ENCODE assay signal across 8 cellular contexts in the genomic region with DNA sequence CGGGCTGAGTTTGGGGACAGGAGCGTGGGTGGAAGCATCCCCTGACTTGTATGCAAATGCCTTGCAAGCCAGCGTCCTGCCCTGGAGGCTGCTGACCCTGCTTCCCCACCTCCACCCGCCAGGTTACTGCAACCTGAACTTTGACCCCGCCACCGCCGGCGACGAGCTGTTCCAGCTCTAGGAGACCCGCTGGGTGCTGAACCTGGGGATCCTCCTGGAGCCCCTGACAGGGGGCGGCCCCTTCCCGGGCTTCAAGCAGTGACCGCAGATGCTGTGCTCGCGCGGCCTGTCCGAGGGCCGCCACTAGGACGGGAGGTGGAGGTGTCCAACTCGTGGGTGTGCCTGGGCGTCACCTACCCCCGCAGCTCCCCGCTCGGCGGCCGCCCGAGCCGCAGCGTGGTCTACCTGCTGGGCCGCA. TPM values are rescaled to one million over a fixed set of nuclear protein-coding genes. Genes with fewer than 3 reads are reported as not detected.
A peak's percentile ranks its signal among the peaks of the same experiment; 100 is the strongest.
DNase-seq lines count a peak whose midpoint lies in the region; ATAC-seq and TF ChIP-seq lines count a peak whose summit lies in the region.
"Had no signal": no experiment of that assay in that cellular context is flagged by ENCODE, and none has a peak within 500 bp of the region (broad histone marks: within the 10 kb centered on the region; RNA-seq: fewer than 3 reads in every experiment).

No MANE protein-coding gene starts in this region.

- DNase-seq in left colon (peak; percentile 66 to 72), NCI-H526 (lab: John Stamatoyannopoulos, UW) (no peak), activated gamma-delta T cell treated with Interleukin-2 at 50 U/mL for 16 hours (no peak)
- DNase-seq: NCI-H1694 had no signal

- ATAC-seq in activated T-helper 17 cell treated with anti-CD3 and anti-CD28 coated beads, Interleukin-2, amount 50 U/mL, for 72 hours (replicated peaks) = no peak
- ATAC-seq in left colon = peak; percentile 39
- no peak for ATAC-seq in GM21515 (IDR thresholded peaks at IDR 0.05; ENCODE audit: unreplicated experiment)

- peak overlapping the region; percentile 78 for H3K4me3 Mint-ChIP-seq in activated T-helper 17 cell treated with anti-CD3 and anti-CD28 coated beads, Interleukin-2, amount 50 U/mL, for 72 hours

- no peaks in the 10 kb centered on the region for H3K27me3 Mint-ChIP-seq in activated T-helper 17 cell treated with anti-CD3 and anti-CD28 coated beads, Interleukin-2, amount 50 U/mL, for 72 hours

- no peaks in the 10 kb centered on the region for H3K9me3 Mint-ChIP-seq in activated T-helper 17 cell treated with anti-CD3 and anti-CD28 coated beads, Interleukin-2, amount 50 U/mL, for 72 hours

- H3K27ac ChIP-seq in HEK293 (ENCODE audit: extremely low read depth, low read depth, low read length) (no peak overlapping the region), stomach smooth muscle (ENCODE audit: low read length) (peak overlapping the region; percentile 81)

- no peaks in the 10 kb centered on the region for H3K4me1 Mint-ChIP-seq in activated T-helper 17 cell treated with anti-CD3 and anti-CD28 coated beads, Interleukin-2, amount 50 U/mL, for 72 hours

- no peaks in the 10 kb centered on the region for H3K36me3 Mint-ChIP-seq in activated T-helper 17 cell treated with anti-CD3 and anti-CD28 coated beads, Interleukin-2, amount 50 U/mL, for 72 hours (ENCODE audit: low read depth)

- peaks cover 0 to 3% of the 10 kb centered on the region in 2 donors for H3K27me3 ChIP-seq in stomach smooth muscle (ENCODE audit: control insufficient read depth in 1 of 2, insufficient read depth in 2 of 2, low read length in 2 of 2)

- peaks cover 2% of the 10 kb centered on the region; the same call in 1 of the 2 replicates for H3K4me1 ChIP-seq in HEK293 (ENCODE audit: control insufficient read depth, insufficient read depth, low read length)
- H3K4me1 ChIP-seq in stomach smooth muscle (ENCODE audit: control insufficient read depth, insufficient read depth, low read length) = peaks cover 19% of the 10 kb centered on the region

- no peak overlapping the region for H3K4me3 ChIP-seq in HEK293 (ENCODE audit: low read depth, low read length)
- H3K4me3 ChIP-seq in stomach smooth muscle (ENCODE audit: low read length in 2 of 2) = peak overlapping the region; percentile 71 to 76

- no peak for TF ChIP-seq CTCF in HEK293 (tag by site-specific recombination; IDR thresholded peaks at IDR 0.05)

- H3K9ac ChIP-seq in stomach smooth muscle (ENCODE audit: low read length in 2 of 2) = peak overlapping the region; percentile 84 to 91

- peak overlapping the region; percentile 73 for H3K27ac Mint-ChIP-seq in activated T-helper 17 cell treated with anti-CD3 and anti-CD28 coated beads, Interleukin-2, amount 50 U/mL, for 72 hours

- POLR2A ChIA-PET in HEK293 (lab: Yijun Ruan, JAX) = interaction anchor here (1.4 kb wide), 1 partner anchor 29 kb away, joined by 3 read pairs; no protein-coding TSS in a partner anchor

- H3K9me3 ChIP-seq in HEK293 (ENCODE audit: control insufficient read depth, insufficient read depth, low read depth, low read length) (no peaks in the 10 kb centered on the region), stomach smooth muscle (ENCODE audit: control insufficient read depth in 2 of 2, low read length in 2 of 2) (no peaks in the 10 kb centered on the region)

- H3K36me3 ChIP-seq in HEK293 (ENCODE audit: control insufficient read depth in 2 of 2, insufficient read depth in 1 of 2, low read length in 2 of 2) = no peaks in the 10 kb centered on the region
- no peaks in the 10 kb centered on the region for H3K36me3 ChIP-seq in stomach smooth muscle (ENCODE audit: control insufficient read depth in 2 of 2, insufficient read depth in 2 of 2, low read length in 2 of 2)

- intact Hi-C loops in left colon (cut with DNase I, micrococcal nuclease) = no loop called here

- CTCF ChIA-PET in HEK293 (lab: Yijun Ruan, JAX) = interaction anchor here (1.0 kb wide), 1 partner anchor 28 kb away, joined by 5 read pairs; no protein-coding TSS in a partner anchor

TF ChIP-seq in HEK293, 187 proteins besides CTCF, POLR2A, EP300 and RAD21:
- peak; percentile 40 for TF ChIP-seq EGR2 (tag by site-specific recombination; IDR thresholded peaks at IDR 0.05; ENCODE audit: low read depth)
- TF ChIP-seq ZNF530 (tag by site-specific recombination; IDR thresholded peaks at IDR 0.05; ENCODE audit: low read depth) = no peak
- no peak for TF ChIP-seq ZBTB8A (tag by site-specific recombination; IDR thresholded peaks at IDR 0.05)

RNA-seq across cellular contexts. Expression of a gene that starts 10.7 kb away (rescaled TPM):
- total RNA-seq in activated T-helper 17 cell treated with anti-CD3 and anti-CD28 coated beads, Interleukin-2, amount 50 U/mL, for 72 hours = 10 to 100 TPM in 1 of 2 donors, 1 to 10 TPM in 1; 5.4 to 14.6 TPM
- total RNA-seq in left colon = 10 to 100 TPM; 26.6 to 39.6 TPM

RNA-seq across cellular contexts. Expression of a gene that starts 30.1 kb away (rescaled TPM):
- 10 to 100 TPM; 21.3 to 22.1 TPM for total RNA-seq in activated T-helper 17 cell treated with anti-CD3 and anti-CD28 coated beads, Interleukin-2, amount 50 U/mL, for 72 hours
- 10 to 100 TPM; 16.7 to 19.7 TPM for total RNA-seq in left colon

RNA-seq across cellular contexts. Expression of a gene that starts 30.3 kb away (rescaled TPM):
- 100 to 1,000 TPM; 164 to 216 TPM for total RNA-seq in activated T-helper 17 cell treated with anti-CD3 and anti-CD28 coated beads, Interleukin-2, amount 50 U/mL, for 72 hours
- 100 to 1,000 TPM; 310 to 381 TPM for total RNA-seq in left colon

RNA-seq across cellular contexts. Expression of a gene that starts 32.7 kb away (rescaled TPM):
- total RNA-seq in activated T-helper 17 cell treated with anti-CD3 and anti-CD28 coated beads, Interleukin-2, amount 50 U/mL, for 72 hours = 10 to 100 TPM; 10.3 to 14.5 TPM
- 10 to 100 TPM; 20.3 to 29.9 TPM for total RNA-seq in left colon

RNA-seq across cellular contexts. Expression of a gene that starts 54.5 kb away (rescaled TPM):
- total RNA-seq in activated T-helper 17 cell treated with anti-CD3 and anti-CD28 coated beads, Interleukin-2, amount 50 U/mL, for 72 hours = 10 to 100 TPM; 56.0 to 64.9 TPM
- 10 to 100 TPM; 77.6 to 86.6 TPM for total RNA-seq in left colon

Comparison
In these comparisons a context has a peak if more than half of its experiments do, and no peak if none do; other contexts are left out.
1. DNase-seq: peak in left colon (2 of 2); none in NCI-H526 (0 of 2) and activated gamma-delta T cell treated with Interleukin-2 at 50 U/mL for 16 hours (single experiment).